ENCODE assay signal across 1 cellular context in genomic region chr3:171953300-171954022, GRCh38.
TF ChIP-seq lines count a peak whose summit lies in the region.

No MANE protein-coding gene starts in this region.

TF ChIP-seq in IMR-90, 13 proteins besides CTCF, POLR2A, EP300 and RAD21 (continued from another document):
- no peak for TF ChIP-seq NFE2L2 (IDR thresholded peaks at IDR 0.05; ENCODE audit: low read depth, low read length)
- no peak for TF ChIP-seq ELK1 (IDR thresholded peaks at IDR 0.05; ENCODE audit: borderline replicate concordance, low read depth, low read length)
- TF ChIP-seq USF2 (IDR thresholded peaks at IDR 0.05; ENCODE audit: low read depth, low read length), result no peak
